In genomic region chr16:2025251-2025650, GRCh38 we compare ENCODE assay signal across 17 cellular contexts. TPM values are rescaled to one million over a fixed set of nuclear protein-coding genes. Genes with fewer than 3 reads are reported as not detected.
DNase-seq lines count a peak whose midpoint lies in the region; ATAC-seq and TF ChIP-seq lines count a peak whose summit lies in the region.
"Had no signal": no experiment of that assay in that cellular context is flagged by ENCODE, and none has a peak within 500 bp of the region (broad histone marks: within the 10 kb centered on the region; RNA-seq: fewer than 3 reads in every experiment).

No MANE protein-coding gene starts in this region.

- H3K27ac Mint-ChIP-seq in Caco-2 (ENCODE audit: unreplicated experiment) = no peak overlapping the region

- CTCF ChIA-PET in Caco-2 (lab: Charles Lee) = no interaction called here

- H3K9me3 Mint-ChIP-seq in Caco-2 (ENCODE audit: unreplicated experiment) = no peaks in the 10 kb centered on the region

- H3K27me3 Mint-ChIP-seq in Caco-2 (ENCODE audit: insufficient read depth, unreplicated experiment) = no peaks in the 10 kb centered on the region

- H3K9me3 ChIP-seq in Caco-2 (no peaks in the 10 kb centered on the region), RWPE2 (ENCODE audit: severe bottlenecking) (no peaks in the 10 kb centered on the region), mucosa of descending colon (no peaks in the 10 kb centered on the region), tibial nerve (no peaks in the 10 kb centered on the region)
- H3K9me3 ChIP-seq: thoracic aorta had no signal

- DNase-seq in Caco-2 = no peak
- DNase-seq in RWPE2 (ENCODE audit: low spot score) = peak; percentile 47
- DNase-seq in mucosa of descending colon = peak in 2 of 3 donors; percentile 33 to 52
- no peak for DNase-seq in KG1 (lab: John Stamatoyannopoulos, UW)
- no peak for DNase-seq in NCI-H2196 (lab: John Stamatoyannopoulos, UW; ENCODE audit: unreplicated experiment)
- DNase-seq in tibial nerve (ENCODE audit: low spot score in 2 of 2) = no peak
- DNase-seq: activated CD4-positive, CD25-positive, alpha-beta regulatory T cell; activated effector memory CD4-positive, alpha-beta T cell treated with Interleukin-2 at 50 U/mL for 16 hours; AML-193; aorta; foreskin fibroblast; H7; left cardiac atrium; NCI-H2029; stimulated activated CD4-positive, alpha-beta T cell treated with anti-CD3 and anti-CD28 coated beads, Interleukin-4, amount 100 ng/mL, for 24 hours; stimulated activated CD8-positive, alpha-beta memory T cell treated with anti-CD3 and anti-CD28 coated beads, Interleukin-4, amount 100 ng/mL, for 48 hours had no signal

- H3K4me1 ChIP-seq in Caco-2 = peaks cover 17% of the 10 kb centered on the region
- H3K4me1 ChIP-seq in RWPE2 (ENCODE audit: insufficient read depth, poor library complexity, severe bottlenecking) = peaks cover 4% of the 10 kb centered on the region
- peaks cover 29% of the 10 kb centered on the region for H3K4me1 ChIP-seq in mucosa of descending colon (ENCODE audit: low read depth)
- H3K4me1 ChIP-seq in tibial nerve = peaks cover 0 to 70% (median 35%) of the 10 kb centered on the region in 4 donors

- 89 to 94% methylated on average over 14 of the region's 14 CpGs for WGBS in tibial nerve, 2 donors

- H3K4me1 Mint-ChIP-seq in Caco-2 (ENCODE audit: low read depth, unreplicated experiment) = peaks cover 18% of the 10 kb centered on the region

- no peak for TF ChIP-seq EP300 in tibial nerve (IDR thresholded peaks at IDR 0.05)

- H3K27ac ChIP-seq in RWPE2 (ENCODE audit: poor library complexity, severe bottlenecking) (no peak overlapping the region), tibial nerve (no peak overlapping the region)
- H3K27ac ChIP-seq: thoracic aorta had no signal

- H3K4me3 Mint-ChIP-seq in Caco-2 (ENCODE audit: unreplicated experiment) = peak overlapping the region; percentile 73

- BruUV-seq in Caco-2 (replicated peaks; lab: Mats Ljungman, UMichigan) = no TSS peak

- intact Hi-C loops in Caco-2 (cut with micrococcal nuclease; ENCODE audit: unreplicated experiment) (no loop called here), mucosa of descending colon (cut with DNase I, micrococcal nuclease) (loop anchor here (10.0 kb wide), 2 partner anchors 120 to 130 kb away; partner anchors contain the start of genes RAB26 (in 1 of the 2) and TRAF7 (in 1 of the 2))

- H3K27me3 ChIP-seq in Caco-2 (replicated peaks; ENCODE audit: control insufficient read depth, insufficient read depth, low read length) (no peaks in the 10 kb centered on the region), RWPE2 (ENCODE audit: insufficient read depth, poor library complexity, severe bottlenecking) (peaks cover 8% of the 10 kb centered on the region), tibial nerve (peaks cover 0 to 23% of the 10 kb centered on the region in 2 donors)

- ATAC-seq in RWPE2 (ENCODE audit: low read depth) (no peak), mucosa of descending colon (no peak)
- ATAC-seq: left cardiac atrium had no signal

- no peaks in the 10 kb centered on the region for H3K36me3 ChIP-seq in Caco-2 (ENCODE audit: control insufficient read depth, insufficient read depth, low read length)
- H3K36me3 ChIP-seq in RWPE2 (ENCODE audit: low read depth) = no peaks in the 10 kb centered on the region
- no peaks in the 10 kb centered on the region for H3K36me3 ChIP-seq in mucosa of descending colon (ENCODE audit: low read depth)
- H3K36me3 ChIP-seq in tibial nerve = peaks cover 0 to 6% (median 0%) of the 10 kb centered on the region in 3 donors

- POLR2A ChIA-PET in Caco-2 (lab: Charles Lee) = no interaction called here

- TF ChIP-seq CTCF in Caco-2 (IDR thresholded peaks at IDR 0.05; ENCODE audit: insufficient read depth in 1 of 2, low read depth in 1 of 2, low read length in 1 of 2, severe bottlenecking in 1 of 2, unreplicated experiment in 1 of 2) (no peak), RWPE2 (IDR thresholded peaks at IDR 0.05; ENCODE audit: poor library complexity, severe bottlenecking) (no peak), mucosa of descending colon (IDR thresholded peaks at IDR 0.05) (no peak), tibial nerve (IDR thresholded peaks at IDR 0.05) (no peak)

- H3K36me3 Mint-ChIP-seq in Caco-2 (ENCODE audit: insufficient read depth, unreplicated experiment) = no peaks in the 10 kb centered on the region

- no peak for TF ChIP-seq POLR2A in tibial nerve (IDR thresholded peaks at IDR 0.05)

- no peak overlapping the region for H3K4me3 ChIP-seq in Caco-2 (ENCODE audit: low read depth, low read length)
- no peak overlapping the region for H3K4me3 ChIP-seq in RWPE2 (ENCODE audit: severe bottlenecking)
- no peak overlapping the region for H3K4me3 ChIP-seq in mucosa of descending colon
- no peak overlapping the region for H3K4me3 ChIP-seq in tibial nerve

RNA-seq across cellular contexts. Expression of gene NHERF2, which starts 1.5 kb away (rescaled TPM):
- total RNA-seq in Caco-2 (2022) (21.8 and 26.6 TPM in 2 replicates), mucosa of descending colon (10 to 100 TPM; 54.5 to 65.4 (median 60.0) TPM), tibial nerve (10 to 100 TPM; 54.7 to 83.1 (median 64.9) TPM)

RNA-seq across cellular contexts. Expression of gene NPW, which starts 5.7 kb away (rescaled TPM):
- total RNA-seq in Caco-2 (2022) = 6.1 and 8.8 TPM in 2 replicates
- 1 to 10 TPM in 1 of 3 donors, under 1 TPM in 2; 0.32 to 2.1 (median 0.60) TPM for total RNA-seq in mucosa of descending colon
- 1 to 10 TPM in 2 of 4 donors, not detected in 2; 3.0 to 3.1 TPM for total RNA-seq in tibial nerve
- total RNA-seq: thoracic aorta had no signal

RNA-seq across cellular contexts. Expression of gene ZNF598, which starts 15.6 kb away (rescaled TPM):
- total RNA-seq in Caco-2 (2022) (43.7 and 50.4 TPM in 2 replicates), mucosa of descending colon (10 to 100 TPM; 41.9 to 45.4 (median 42.4) TPM), tibial nerve (10 to 100 TPM; 37.0 to 83.1 (median 49.2) TPM)

RNA-seq across cellular contexts. Expression of gene NTHL1, which starts 22.4 kb away (rescaled TPM):
- total RNA-seq in Caco-2 (2022) (34.3 and 38.6 TPM in 2 replicates), mucosa of descending colon (10 to 100 TPM; 23.5 to 28.2 (median 24.5) TPM), tibial nerve (10 to 100 TPM; 22.8 to 56.7 (median 28.1) TPM)

RNA-seq across cellular contexts. Expression of gene TSC2, which starts 22.5 kb away (rescaled TPM):
- total RNA-seq in Caco-2 (2022) = 109 and 112 TPM in 2 replicates
- 100 to 1,000 TPM; 140 to 161 (median 150) TPM for total RNA-seq in mucosa of descending colon
- 100 to 1,000 TPM in 2 of 4 donors, 10 to 100 TPM in 2; 75.4 to 507 (median 111) TPM for total RNA-seq in tibial nerve

Comparison
In these comparisons a context has a peak if more than half of its experiments do, and no peak if none do; other contexts are left out.
1. DNase-seq: peak in RWPE2 (single experiment) and mucosa of descending colon (2 of 3); none in Caco-2 (0 of 2), KG1 (single experiment), NCI-H2196 (single experiment) and tibial nerve (0 of 2).